Comparison of ENCODE assay signal across 26 cellular contexts in genomic region chr10:131553581-131553980, GRCh38.
"Had no signal": no experiment of that assay in that cellular context is flagged by ENCODE, and none has a peak within 500 bp of the region (broad histone marks: within the 10 kb centered on the region; RNA-seq: fewer than 3 reads in every experiment).

No MANE protein-coding gene starts in this region.

- ATAC-seq: activated CD4-positive, alpha-beta T cell treated with anti-CD3 and anti-CD28 coated beads for 36 hours; activated CD8-positive, alpha-beta T cell treated with anti-CD3 and anti-CD28 coated beads, Interleukin-2, amount 10 ng/mL, durations not matched to agents 7 days and 5 days; activated naive CD4-positive, alpha-beta T cell treated with anti-CD3 and anti-CD28 coated beads, Interleukin-2, amount 50 U/mL, for 72 hours; activated T-cell treated with anti-CD3 and anti-CD28 coated beads, Interleukin-2, amount 50 U/mL, for 72 hours; gastroesophageal sphincter had no signal

- DNase-seq: activated CD4-positive, alpha-beta memory T cell treated with anti-CD3 and anti-CD28 coated beads for 36 hours; activated CD4-positive, alpha-beta T cell treated with anti-CD3 and anti-CD28 coated beads for 36 hours; activated CD4-positive, alpha-beta T cell treated with anti-CD3 and anti-CD28 coated beads, Interleukin-2, amount 10 ng/mL, durations not matched to agents 24 days and 14 days; activated CD4-positive, CD25-positive, alpha-beta regulatory T cell; activated CD4-positive, CD25-positive, alpha-beta regulatory T cell treated with anti-CD3 and anti-CD28 coated beads, Interleukin-2, amount 50 U/mL, for 72 hours; activated CD8-positive, alpha-beta T cell treated with anti-CD3 and anti-CD28 coated beads, Interleukin-2, amount 10 ng/mL, durations not matched to agents 7 days and 5 days; activated gamma-delta T cell; activated naive CD4-positive, alpha-beta T cell; activated naive CD4-positive, alpha-beta T cell treated with anti-CD3 and anti-CD28 coated beads, Interleukin-2, amount 10 ng/mL, durations not matched to agents 7 days and 5 days; activated naive CD8-positive, alpha-beta T cell treated with anti-CD3 and anti-CD28 coated beads, Interleukin-2, amount 10 ng/mL, durations not matched to agents 7 days and 5 days; activated T-cell treated with anti-CD3 and anti-CD28 coated beads for 4 hours; activated T-cell treated with anti-CD3 and anti-CD28 coated beads, Interleukin-2, amount 50 U/mL, for 24 hours; activated T-cell treated with anti-CD3 and anti-CD28 coated beads, Interleukin-2, amount 50 U/mL, for 72 hours; central memory CD4-positive, alpha-beta T cell; cerebellar nuclear complex; cortex of kidney; dermis blood vessel endothelial cell; effector CD8-positive, alpha-beta T cell; esophagus squamous epithelium; T-helper 2 cell had no signal

- H3K4me1 ChIP-seq: ascending aorta, breast epithelium, esophagus squamous epithelium, gastroesophageal sphincter had no signal

- H3K9me3 ChIP-seq: ascending aorta, breast epithelium, esophagus squamous epithelium, gastroesophageal sphincter had no signal

- H3K27ac ChIP-seq: ascending aorta, breast epithelium, cardiac muscle cell, epithelial cell of prostate, esophagus squamous epithelium, gastroesophageal sphincter had no signal

- H3K36me3 ChIP-seq: ascending aorta, breast epithelium, cardiac muscle cell, esophagus squamous epithelium, gastroesophageal sphincter had no signal

- H3K4me3 ChIP-seq: ascending aorta, breast epithelium, cardiac muscle cell, esophagus squamous epithelium, gastroesophageal sphincter had no signal

- H3K27me3 ChIP-seq: ascending aorta had no signal
